Comparison of ENCODE assay signal across 8 cellular contexts in the genomic region with DNA sequence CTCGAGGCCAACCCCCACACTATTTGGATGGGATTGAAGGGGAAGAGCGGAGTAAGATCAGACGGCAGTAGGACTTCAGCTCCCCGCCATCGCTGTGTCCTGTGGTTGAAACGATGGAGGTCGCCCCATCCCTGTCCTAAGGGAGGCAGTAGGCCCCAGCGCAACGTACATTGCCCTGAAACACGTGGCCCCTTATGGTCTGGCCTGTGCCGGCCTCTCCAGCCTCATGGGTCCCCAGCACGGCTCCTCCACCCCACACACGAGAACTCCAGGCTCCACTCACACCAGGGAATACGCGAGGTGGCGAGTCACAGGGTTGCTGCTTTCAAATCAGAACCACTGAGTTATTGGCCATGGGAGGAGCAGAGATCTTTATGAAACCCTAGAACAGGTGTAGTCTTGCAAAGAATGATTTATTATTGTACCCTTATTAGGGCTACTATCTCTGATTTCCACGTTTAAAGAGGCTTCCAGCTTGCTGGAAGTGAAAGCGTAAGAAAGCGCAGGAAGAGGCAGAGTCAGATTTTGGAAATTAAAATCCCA. TPM values are rescaled to one million over a fixed set of nuclear protein-coding genes. Genes with fewer than 3 reads are reported as not detected.
DNase-seq lines count a peak whose midpoint lies in the region; ATAC-seq and TF ChIP-seq lines count a peak whose summit lies in the region.

No MANE protein-coding gene starts in this region.

- no peaks in the 10 kb centered on the region for H3K9me3 Mint-ChIP-seq in memory B cell

- ATAC-seq in GM19035 (IDR thresholded peaks at IDR 0.05; ENCODE audit: unreplicated experiment), result peak; percentile 3
- peak; percentile 6 for ATAC-seq in HG03354 (IDR thresholded peaks at IDR 0.05; ENCODE audit: poor library complexity, severe bottlenecking, unreplicated experiment)
- ATAC-seq in body of pancreas, result peak; percentile 3
- peak; percentile 16 for ATAC-seq in memory B cell (ENCODE audit: low read depth)
- ATAC-seq in aorta (ENCODE audit: low FRiP score), result peak; percentile 44
- ATAC-seq in HG03469 (IDR thresholded peaks at IDR 0.05; ENCODE audit: unreplicated experiment), result no peak

- peaks cover 23% of the 10 kb centered on the region for H3K4me1 Mint-ChIP-seq in memory B cell

- H3K4me3 ChIP-seq in body of pancreas, result no peak overlapping the region
- no peak overlapping the region for H3K4me3 ChIP-seq in aorta (ENCODE audit: low read length in 2 of 2)

- H3K27ac ChIP-seq in body of pancreas (peak overlapping the region; percentile 40 to 76 (median 54)), aorta (ENCODE audit: low read depth in 1 of 2, low read length in 2 of 2) (peak overlapping the region in 1 of 2 donors; percentile 30)

- DNase-seq in body of pancreas (no peak), memory B cell (ENCODE audit: low spot score in 2 of 2) (no peak), aorta (peak; percentile 57 to 79), RPMI8226 (no peak), T1000 (lab: John Stamatoyannopoulos, UW) (no peak)

- intact Hi-C loops in body of pancreas (cut with DNase I) (loop anchor here (5.0 kb wide), 1 partner anchor 92 kb away; no protein-coding TSS in a partner anchor), aorta (cut with DNase I) (loop anchor here in 1 of 2 donors (2.0 kb wide), 1 partner anchor 96 kb away; the partner anchor contains the start of gene ZNF768)

- no peak overlapping the region for H3K4me3 Mint-ChIP-seq in memory B cell

- H3K27me3 Mint-ChIP-seq in memory B cell, result no peaks in the 10 kb centered on the region

- H3K36me3 Mint-ChIP-seq in memory B cell, result peaks cover 9% of the 10 kb centered on the region

- no peak for TF ChIP-seq POLR2A in body of pancreas (IDR thresholded peaks at IDR 0.05)

- H3K27me3 ChIP-seq in body of pancreas (no peaks in the 10 kb centered on the region), aorta (ENCODE audit: control insufficient read depth in 1 of 2, insufficient read depth in 2 of 2, low read length in 1 of 2) (no peaks in the 10 kb centered on the region)

- no peaks in the 10 kb centered on the region for H3K9me3 ChIP-seq in body of pancreas
- H3K9me3 ChIP-seq in aorta (ENCODE audit: control insufficient read depth, low read length), result no peaks in the 10 kb centered on the region

- TF ChIP-seq CTCF in body of pancreas (IDR thresholded peaks at IDR 0.05), result peak in 1 of 7 experiments; percentile 7

- H3K36me3 ChIP-seq in body of pancreas (replicated peaks in 1 of 2; ENCODE audit: insufficient read depth in 1 of 2, low read depth in 2 of 2) (no peaks in the 10 kb centered on the region), aorta (ENCODE audit: control insufficient read depth in 1 of 2, insufficient read depth in 2 of 2, low read length in 1 of 2) (no peaks in the 10 kb centered on the region)

- peaks cover 23% of the 10 kb centered on the region for H3K4me1 ChIP-seq in body of pancreas
- H3K4me1 ChIP-seq in aorta (ENCODE audit: control insufficient read depth in 1 of 2, insufficient read depth in 2 of 2, low read length in 2 of 2), result no peaks in the 10 kb centered on the region

- WGBS in body of pancreas, 2 donors, result 54 to 57% methylated on average over 8 to 19 of the region's 19 CpGs
- WGBS in aorta, 2 donors, result 48 to 51% methylated on average over 19 of the region's 19 CpGs

- H3K27ac Mint-ChIP-seq in memory B cell, result no peak overlapping the region

RNA-seq across cellular contexts. Expression of gene DCTPP1, which starts 0.7 kb away (rescaled TPM):
- total RNA-seq in body of pancreas (10 to 100 TPM in 1 of 2 donors, 1 to 10 TPM in 1; 3.3 to 15.0 TPM), aorta (10 to 100 TPM; 18.2 to 19.7 TPM)
- polyA plus RNA-seq in aorta, result 10 to 100 TPM; 16.6 to 36.3 TPM

RNA-seq across cellular contexts. Expression of gene SEPHS2, which starts 15.2 kb away (rescaled TPM):
- total RNA-seq in body of pancreas, result 10 to 100 TPM; 28.0 to 29.6 TPM
- total RNA-seq in aorta, result 10 to 100 TPM; 25.1 to 29.3 TPM
- polyA plus RNA-seq in aorta, result 10 to 100 TPM; 25.2 to 52.3 TPM

RNA-seq across cellular contexts. Expression of gene ZNF771, which starts 23.1 kb away (rescaled TPM):
- total RNA-seq in body of pancreas (10 to 100 TPM; 16.6 to 18.8 TPM), aorta (1 to 10 TPM; 6.3 to 7.4 TPM)
- polyA plus RNA-seq in aorta, result 10 to 100 TPM; 11.4 to 20.5 TPM

RNA-seq across cellular contexts. Expression of gene ZNF48, which starts 35.3 kb away (rescaled TPM):
- 10 to 100 TPM in 1 of 2 donors, 1 to 10 TPM in 1; 9.3 to 12.2 TPM for total RNA-seq in body of pancreas
- total RNA-seq in aorta, result 1 to 10 TPM; 6.2 to 7.4 TPM
- polyA plus RNA-seq in aorta, result 1 to 10 TPM; 3.4 to 4.9 TPM

RNA-seq across cellular contexts. Expression of gene ITGAL, which starts 42.0 kb away (rescaled TPM):
- 1 to 10 TPM; 1.3 to 9.2 TPM for total RNA-seq in body of pancreas
- total RNA-seq in aorta, result 10 to 100 TPM in 1 of 2 donors, 1 to 10 TPM in 1; 7.9 to 13.8 TPM
- polyA plus RNA-seq in aorta, result 10 to 100 TPM in 1 of 2 donors, under 1 TPM in 1; 0.77 to 14.3 TPM

Comparison
In these comparisons a context has a peak if more than half of its experiments do, and no peak if none do; other contexts are left out.
1. DNase-seq: peak in aorta (2 of 2); none in body of pancreas (0 of 4), memory B cell (0 of 2), RPMI8226 (single experiment) and T1000 (single experiment).